25 cellular contexts compared by ENCODE assay signal in genomic region chr7:64277630-64278029, GRCh38. TPM values are rescaled to one million over a fixed set of nuclear protein-coding genes. Genes with fewer than 3 reads are reported as not detected.
DNase-seq lines count a peak whose midpoint lies in the region; ATAC-seq and TF ChIP-seq lines count a peak whose summit lies in the region.
"Had no signal": no experiment of that assay in that cellular context is flagged by ENCODE, and none has a peak within 500 bp of the region (broad histone marks: within the 10 kb centered on the region; RNA-seq: fewer than 3 reads in every experiment).

No MANE protein-coding gene starts in this region.

- TF ChIP-seq EP300 in tibial nerve (IDR thresholded peaks at IDR 0.05): no peak

- H3K36me3 ChIP-seq in tibial nerve: no peaks in the 10 kb centered on the region
- H3K36me3 ChIP-seq: BE2C, MG63, Peyer's patch had no signal

- TF ChIP-seq POLR2A in NB4 (IDR thresholded peaks at IDR 0.05; ENCODE audit: extremely low read depth, insufficient read length): no peak
- TF ChIP-seq POLR2A in tibial nerve (IDR thresholded peaks at IDR 0.05): no peak

- no peaks in the 10 kb centered on the region for H3K36me3 Mint-ChIP-seq in activated CD4-positive, alpha-beta T cell treated with anti-CD3 and anti-CD28 coated beads, Interleukin-2, amount 10 ng/mL, durations not matched to agents 24 days and 14 days (ENCODE audit: low read depth)
- no peaks in the 10 kb centered on the region for H3K36me3 Mint-ChIP-seq in activated CD4-positive, alpha-beta T cell treated with anti-CD3 and anti-CD28 coated beads for 36 hours (ENCODE audit: low read depth)
- no peaks in the 10 kb centered on the region for H3K36me3 Mint-ChIP-seq in activated B cell treated with CpG ODN at 0.5 μM for 24 hours (ENCODE audit: low read depth)

- H3K4me3 ChIP-seq in NB4 (ENCODE audit: low read depth, low read length): no peak overlapping the region
- no peak overlapping the region for H3K4me3 ChIP-seq in tibial nerve
- H3K4me3 ChIP-seq: MG63, Peyer's patch had no signal

- H3K4me1 Mint-ChIP-seq in activated CD4-positive, alpha-beta T cell treated with anti-CD3 and anti-CD28 coated beads, Interleukin-2, amount 10 ng/mL, durations not matched to agents 24 days and 14 days: no peaks in the 10 kb centered on the region
- H3K4me1 Mint-ChIP-seq in activated CD4-positive, alpha-beta T cell treated with anti-CD3 and anti-CD28 coated beads for 36 hours: no peaks in the 10 kb centered on the region
- peaks cover 8% of the 10 kb centered on the region for H3K4me1 Mint-ChIP-seq in activated B cell treated with CpG ODN at 0.5 μM for 24 hours

- TF ChIP-seq CTCF in NB4 (IDR thresholded peaks at IDR 0.05; ENCODE audit: low read depth, low read length) (no peak), activated B cell treated with CpG ODN at 0.5 μM for 24 hours (IDR thresholded peaks at IDR 0.05) (no peak), tibial nerve (IDR thresholded peaks at IDR 0.05) (no peak)

- no peak overlapping the region for H3K27ac ChIP-seq in tibial nerve
- H3K27ac ChIP-seq: Peyer's patch had no signal

- no peaks in the 10 kb centered on the region for H3K4me1 ChIP-seq in tibial nerve
- H3K4me1 ChIP-seq: BE2C, Peyer's patch had no signal

- ATAC-seq in activated CD4-positive, alpha-beta T cell treated with anti-CD3 and anti-CD28 coated beads for 36 hours: no peak
- ATAC-seq in activated B cell treated with CpG ODN at 0.5 μM for 24 hours (ENCODE audit: low read depth) (peak; percentile 64), HG03039 (IDR thresholded peaks at IDR 0.05; ENCODE audit: unreplicated experiment) (no peak), GM21723 (IDR thresholded peaks at IDR 0.05; ENCODE audit: unreplicated experiment) (no peak)

- CTCF ChIA-PET in activated CD4-positive, alpha-beta T cell treated with anti-CD3 and anti-CD28 coated beads for 36 hours (lab: Charles Lee): no interaction called here
- CTCF ChIA-PET in activated B cell treated with CpG ODN at 0.5 μM for 24 hours (lab: Charles Lee): no interaction called here

- H3K9me3 ChIP-seq in tibial nerve: peaks cover 0 to 9% (median 0%) of the 10 kb centered on the region in 4 donors
- H3K9me3 ChIP-seq: BE2C, MG63, Peyer's patch had no signal

- intact Hi-C loops in activated CD4-positive, alpha-beta T cell treated with anti-CD3 and anti-CD28 coated beads, Interleukin-2, amount 10 ng/mL, durations not matched to agents 24 days and 14 days (cut with micrococcal nuclease): no loop called here
- intact Hi-C loops in activated CD4-positive, alpha-beta T cell treated with anti-CD3 and anti-CD28 coated beads for 36 hours (cut with DNase I, micrococcal nuclease): no loop called here
- intact Hi-C loops in activated B cell treated with CpG ODN at 0.5 μM for 24 hours (cut with micrococcal nuclease): loop anchor here (2.0 kb wide), 1 partner anchor 27 kb away; no protein-coding TSS in a partner anchor

- H3K27ac Mint-ChIP-seq in activated CD4-positive, alpha-beta T cell treated with anti-CD3 and anti-CD28 coated beads, Interleukin-2, amount 10 ng/mL, durations not matched to agents 24 days and 14 days: no peak overlapping the region
- no peak overlapping the region for H3K27ac Mint-ChIP-seq in activated CD4-positive, alpha-beta T cell treated with anti-CD3 and anti-CD28 coated beads for 36 hours
- H3K27ac Mint-ChIP-seq in activated B cell treated with CpG ODN at 0.5 μM for 24 hours: peak overlapping the region; percentile 2

- no peaks in the 10 kb centered on the region for H3K27me3 ChIP-seq in tibial nerve
- H3K27me3 ChIP-seq: BE2C, MG63, Peyer's patch had no signal

- no peak overlapping the region for H3K4me3 Mint-ChIP-seq in activated CD4-positive, alpha-beta T cell treated with anti-CD3 and anti-CD28 coated beads, Interleukin-2, amount 10 ng/mL, durations not matched to agents 24 days and 14 days
- H3K4me3 Mint-ChIP-seq in activated CD4-positive, alpha-beta T cell treated with anti-CD3 and anti-CD28 coated beads for 36 hours: no peak overlapping the region
- H3K4me3 Mint-ChIP-seq in activated B cell treated with CpG ODN at 0.5 μM for 24 hours: no peak overlapping the region

- peaks cover 17% of the 10 kb centered on the region for H3K9me3 Mint-ChIP-seq in activated CD4-positive, alpha-beta T cell treated with anti-CD3 and anti-CD28 coated beads, Interleukin-2, amount 10 ng/mL, durations not matched to agents 24 days and 14 days
- H3K9me3 Mint-ChIP-seq in activated CD4-positive, alpha-beta T cell treated with anti-CD3 and anti-CD28 coated beads for 36 hours (ENCODE audit: low read depth): peaks cover 9% of the 10 kb centered on the region
- peaks cover 18% of the 10 kb centered on the region for H3K9me3 Mint-ChIP-seq in activated B cell treated with CpG ODN at 0.5 μM for 24 hours

- WGBS in tibial nerve, 2 donors: 54% methylated on average over 2 of the region's 2 CpGs

- peak; percentile 8 for DNase-seq in activated CD4-positive, alpha-beta T cell treated with anti-CD3 and anti-CD28 coated beads, Interleukin-2, amount 10 ng/mL, durations not matched to agents 24 days and 14 days
- DNase-seq in activated CD4-positive, alpha-beta T cell treated with anti-CD3 and anti-CD28 coated beads for 36 hours: no peak
- DNase-seq in NB4 (ENCODE audit: low read depth): peak; percentile 40
- no peak for DNase-seq in activated B cell treated with CpG ODN at 0.5 μM for 24 hours
- no peak for DNase-seq in tibial nerve (ENCODE audit: low spot score in 2 of 2)
- DNase-seq in effector CD8-positive, alpha-beta T cell (lab: John Stamatoyannopoulos, UW): no peak
- DNase-seq: 8988T; ACHN; BE2C; DMS153; DND-41; KBM-7; MG63; NCI-H1105 treated with DMSO at 0.1 percent for 48 hours; NCI-H2029; NCI-H446; NCI-H524 treated with DMSO at 0.1 percent for 48 hours; NCI-H774; NK-92 treated with Interleukin-12 subunit alpha and Interleukin-12 subunit beta, amount 100 ng/mL, for 24 hours; Peyer's patch; SHP77 treated with DMSO at 0.1 percent for 48 hours; T-helper 1 cell had no signal

- POLR2A ChIA-PET in activated CD4-positive, alpha-beta T cell treated with anti-CD3 and anti-CD28 coated beads for 36 hours (lab: Charles Lee): no interaction called here
- POLR2A ChIA-PET in activated B cell treated with CpG ODN at 0.5 μM for 24 hours (lab: Charles Lee): no interaction called here

- H3K27me3 Mint-ChIP-seq in activated CD4-positive, alpha-beta T cell treated with anti-CD3 and anti-CD28 coated beads, Interleukin-2, amount 10 ng/mL, durations not matched to agents 24 days and 14 days: no peaks in the 10 kb centered on the region
- H3K27me3 Mint-ChIP-seq in activated CD4-positive, alpha-beta T cell treated with anti-CD3 and anti-CD28 coated beads for 36 hours: no peaks in the 10 kb centered on the region
- no peaks in the 10 kb centered on the region for H3K27me3 Mint-ChIP-seq in activated B cell treated with CpG ODN at 0.5 μM for 24 hours

RNA-seq across cellular contexts. Expression of gene ZNF736, which starts 36.1 kb away (rescaled TPM):
- total RNA-seq in activated CD4-positive, alpha-beta T cell treated with anti-CD3 and anti-CD28 coated beads, Interleukin-2, amount 10 ng/mL, durations not matched to agents 24 days and 14 days: 18.7 and 22.6 TPM in 2 replicates
- 10 to 100 TPM; 23.5 to 25.5 TPM for total RNA-seq in activated CD4-positive, alpha-beta T cell treated with anti-CD3 and anti-CD28 coated beads for 36 hours
- total RNA-seq in activated B cell treated with CpG ODN at 0.5 μM for 24 hours (54.4 and 71.6 TPM in 2 replicates), tibial nerve (10 to 100 TPM in 3 of 4 donors, 1 to 10 TPM in 1; 7.6 to 22.8 (median 16.5) TPM)

RNA-seq across cellular contexts. Expression of gene ZNF679, which starts 49.4 kb away (rescaled TPM):
- not detected in 2 replicates for total RNA-seq in activated CD4-positive, alpha-beta T cell treated with anti-CD3 and anti-CD28 coated beads, Interleukin-2, amount 10 ng/mL, durations not matched to agents 24 days and 14 days
- total RNA-seq in activated CD4-positive, alpha-beta T cell treated with anti-CD3 and anti-CD28 coated beads for 36 hours: not detected
- total RNA-seq in activated B cell treated with CpG ODN at 0.5 μM for 24 hours (not detected in 2 replicates), tibial nerve (not detected)
- total RNA-seq: OCI-LY7, Peyer's patch had no signal

Comparison
In these comparisons a context has a peak if more than half of its experiments do, and no peak if none do; other contexts are left out.
1. DNase-seq: peak in activated CD4-positive, alpha-beta T cell treated with anti-CD3 and anti-CD28 coated beads, Interleukin-2, amount 10 ng/mL, durations not matched to agents 24 days and 14 days (single experiment) and NB4 (single experiment); none in activated CD4-positive, alpha-beta T cell treated with anti-CD3 and anti-CD28 coated beads for 36 hours (single experiment), activated B cell treated with CpG ODN at 0.5 μM for 24 hours (single experiment), tibial nerve (0 of 2) and effector CD8-positive, alpha-beta T cell (single experiment).